In the genomic region with DNA sequence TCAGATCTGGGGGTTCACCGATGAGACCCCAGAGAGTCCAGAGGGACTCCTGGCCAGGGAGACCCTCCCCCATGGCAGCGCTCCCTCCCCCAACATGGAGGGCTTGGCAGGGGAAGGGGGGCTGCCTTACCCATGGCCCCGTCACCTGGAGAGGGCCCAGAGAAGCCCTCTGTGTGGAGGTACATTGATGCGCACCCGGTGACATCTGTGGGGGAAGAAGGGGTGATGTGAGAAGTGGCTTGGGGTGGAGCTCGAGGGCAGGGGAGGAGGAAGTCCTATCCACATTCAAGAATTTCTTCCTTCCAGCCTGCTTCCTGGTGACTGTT, we compare ENCODE assay signal across 13 cellular contexts. TPM values are rescaled to one million over a fixed set of nuclear protein-coding genes. Genes with fewer than 3 reads are reported as not detected.
DNase-seq lines count a peak whose midpoint lies in the region; ATAC-seq, FAIRE-seq and TF ChIP-seq lines count a peak whose summit lies in the region.
"Had no signal": no experiment of that assay in that cellular context is flagged by ENCODE, and none has a peak within 500 bp of the region (broad histone marks: within the 10 kb centered on the region; RNA-seq: fewer than 3 reads in every experiment).

No MANE protein-coding gene starts in this region.

- DNase-seq in chondrocyte (ENCODE audit: low spot score): peak; percentile 48
- no peak for DNase-seq in left lung
- DNase-seq in activated CD4-positive, alpha-beta T cell treated with anti-CD3 and anti-CD28 coated beads, Interleukin-2, amount 50 U/mL, for 4 hours: no peak
- DNase-seq in kidney: no peak
- DNase-seq: activated CD4-positive, alpha-beta T cell treated with anti-CD3 and anti-CD28 coated beads for 4 hours; activated naive CD4-positive, alpha-beta T cell treated with anti-CD3 and anti-CD28 coated beads for 36 hours had no signal

- ATAC-seq in left lung (no peak), HG03354 (IDR thresholded peaks at IDR 0.05; ENCODE audit: poor library complexity, severe bottlenecking, unreplicated experiment) (no peak), GM18909 (IDR thresholded peaks at IDR 0.05; ENCODE audit: poor library complexity, unreplicated experiment) (no peak)

- H3K9me3 ChIP-seq in HUES64 (ENCODE audit: insufficient read depth, low read depth, low read length): no peaks in the 10 kb centered on the region
- H3K9me3 ChIP-seq in left lung: no peaks in the 10 kb centered on the region
- H3K9me3 ChIP-seq in skeletal muscle tissue (ENCODE audit: control insufficient read depth in 3 of 3, low read length in 3 of 3): no peaks in the 10 kb centered on the region
- H3K9me3 ChIP-seq in kidney (ENCODE audit: control insufficient read depth in 1 of 2, low read length in 2 of 2): no peaks in the 10 kb centered on the region
- H3K9me3 ChIP-seq: testis had no signal

- no peaks in the 10 kb centered on the region for H3K9me3 Mint-ChIP-seq in chondrocyte (ENCODE audit: low read depth)
- H3K9me3 Mint-ChIP-seq: activated naive CD4-positive, alpha-beta T cell treated with anti-CD3 and anti-CD28 coated beads for 36 hours had no signal

- no peaks in the 10 kb centered on the region for H3K27me3 Mint-ChIP-seq in chondrocyte (ENCODE audit: low read depth)

- peak overlapping the region; percentile 74 for H3K9ac ChIP-seq in HUES64 (ENCODE audit: low read depth, low read length)
- H3K9ac ChIP-seq in skeletal muscle tissue (ENCODE audit: low read depth in 1 of 3, low read length in 3 of 3): peak overlapping the region in 2 of 3 donors; percentile 5 to 70
- peak overlapping the region in 1 of 2 donors; percentile 46 for H3K9ac ChIP-seq in kidney (ENCODE audit: low read length in 2 of 2)

- peaks cover 9% of the 10 kb centered on the region; the same call in 1 of the 2 replicates for H3K27me3 ChIP-seq in HUES64 (ENCODE audit: insufficient read depth, low read length)
- H3K27me3 ChIP-seq in left lung: no peaks in the 10 kb centered on the region
- H3K27me3 ChIP-seq in skeletal muscle tissue (ENCODE audit: control insufficient read depth in 3 of 3, insufficient read depth in 3 of 3, low read length in 3 of 3): no peaks in the 10 kb centered on the region
- H3K27me3 ChIP-seq: dorsolateral prefrontal cortex, testis had no signal

- peak overlapping the region; percentile 93 for H3K27ac Mint-ChIP-seq in chondrocyte (ENCODE audit: unreplicated experiment)
- H3K27ac Mint-ChIP-seq: activated naive CD4-positive, alpha-beta T cell treated with anti-CD3 and anti-CD28 coated beads for 36 hours had no signal

- H3K36me3 ChIP-seq in HUES64 (ENCODE audit: insufficient read depth, low read length): peaks cover 61% of the 10 kb centered on the region
- H3K36me3 ChIP-seq in left lung: peaks cover 0 to 38% of the 10 kb centered on the region in 2 donors
- peaks cover 15 to 20% (median 19%) of the 10 kb centered on the region in 3 donors for H3K36me3 ChIP-seq in skeletal muscle tissue (ENCODE audit: control insufficient read depth in 3 of 3, insufficient read depth in 3 of 3, low read length in 3 of 3)
- H3K36me3 ChIP-seq in kidney (ENCODE audit: control insufficient read depth in 1 of 2, insufficient read depth in 2 of 2, low read length in 2 of 2): peaks cover 3 to 9% of the 10 kb centered on the region in 2 donors

- intact Hi-C loops in left lung (cut with DNase I): no loop called here
- intact Hi-C loops in kidney (cut with DNase I): no loop called here

- H3K36me3 Mint-ChIP-seq in chondrocyte (ENCODE audit: low read depth): peaks cover 4% of the 10 kb centered on the region

- FAIRE-seq in kidney (lab: Jason Lieb, UNC): no peak
- FAIRE-seq: H54 had no signal

- H3K27ac ChIP-seq in HUES64 (ENCODE audit: low read depth, low read length): peak overlapping the region; percentile 83
- peak overlapping the region; percentile 33 to 39 for H3K27ac ChIP-seq in left lung
- H3K27ac ChIP-seq in skeletal muscle tissue (ENCODE audit: low read depth, low read length): no peak overlapping the region
- peak overlapping the region in 1 of 2 donors; percentile 68 for H3K27ac ChIP-seq in kidney (ENCODE audit: low read depth in 2 of 2, low read length in 2 of 2)
- H3K27ac ChIP-seq: dorsolateral prefrontal cortex had no signal

- WGBS in HUES64: 62% methylated on average over 4 of the region's 6 CpGs

- H3K4me3 ChIP-seq in HUES64 (ENCODE audit: low read length) (peak overlapping the region; percentile 52), left lung (no peak overlapping the region), skeletal muscle tissue (ENCODE audit: low read length in 3 of 3) (peak overlapping the region in 2 of 3 donors; percentile 65 to 67), kidney (ENCODE audit: low read length in 2 of 2) (peak overlapping the region in 1 of 2 donors; percentile 46)
- H3K4me3 ChIP-seq: testis had no signal

- H3K4me1 Mint-ChIP-seq in chondrocyte (ENCODE audit: low read depth): peaks cover 45% of the 10 kb centered on the region

- peak overlapping the region; percentile 58 for H3K4me3 Mint-ChIP-seq in chondrocyte (ENCODE audit: unreplicated experiment)
- H3K4me3 Mint-ChIP-seq: activated naive CD4-positive, alpha-beta T cell treated with anti-CD3 and anti-CD28 coated beads for 36 hours had no signal

- H3K4me1 ChIP-seq in HUES64 (ENCODE audit: insufficient read depth, low read length) (peaks cover 38% of the 10 kb centered on the region), left lung (peaks cover 16 to 23% of the 10 kb centered on the region in 2 donors), skeletal muscle tissue (ENCODE audit: control insufficient read depth in 3 of 3, insufficient read depth in 3 of 3, low read length in 3 of 3) (peaks cover 23 to 40% (median 33%) of the 10 kb centered on the region in 3 donors), kidney (ENCODE audit: control insufficient read depth in 1 of 2, insufficient read depth in 1 of 2, low read depth in 1 of 2, low read length in 2 of 2) (peaks cover 7 to 10% of the 10 kb centered on the region in 2 donors)

- no peak for TF ChIP-seq CTCF in chondrocyte (IDR thresholded peaks at IDR 0.05)
- no peak for TF ChIP-seq CTCF in left lung (IDR thresholded peaks at IDR 0.05)
- no peak for TF ChIP-seq CTCF in kidney (IDR thresholded peaks at IDR 0.05; ENCODE audit: borderline replicate concordance, extremely low read depth, insufficient read depth)

RNA-seq across cellular contexts. Expression of gene ETV4, which starts 16.2 kb away (rescaled TPM):
- polyA plus RNA-seq in HUES64 (2013, experiment 1 of 2): 86.7 TPM
- polyA plus RNA-seq in HUES64 (2013, experiment 2 of 2): 87.0 TPM
- 1.1 to 1.2 TPM (median 1.1 TPM) in 3 replicates for total RNA-seq in chondrocyte
- 1 to 10 TPM; 4.3 to 9.8 TPM for total RNA-seq in left lung
- total RNA-seq in skeletal muscle tissue: 1.6 TPM
- 6.8 TPM for total RNA-seq in kidney
- 2.5 TPM for polyA plus RNA-seq in kidney (ENCODE audit: insufficient read depth, low read depth, low replicate concordance)

RNA-seq across cellular contexts. Expression of gene DHX8, which starts 46.2 kb away (rescaled TPM):
- polyA plus RNA-seq in HUES64 (2013, experiment 1 of 2): 25.6 TPM
- polyA plus RNA-seq in HUES64 (2013, experiment 2 of 2): 25.8 TPM
- 39.0 to 49.6 TPM (median 49.2 TPM) in 3 replicates for total RNA-seq in chondrocyte
- 10 to 100 TPM; 46.6 to 61.2 TPM for total RNA-seq in left lung
- total RNA-seq in skeletal muscle tissue: 23.0 TPM
- total RNA-seq in kidney: 53.9 TPM
- 28.7 TPM for polyA plus RNA-seq in kidney (ENCODE audit: insufficient read depth, low read depth, low replicate concordance)

Comparison
In these comparisons a context has a peak if more than half of its experiments do, and no peak if none do; other contexts are left out.
1. H3K4me3 ChIP-seq: peak in HUES64 (single experiment) and skeletal muscle tissue (2 of 3); none in left lung (0 of 2).